Comparison of ENCODE assay signal across 14 cellular contexts in genomic region chr1:62337785-62338631, GRCh38. TPM values are rescaled to one million over a fixed set of nuclear protein-coding genes. Genes with fewer than 3 reads are reported as not detected.
DNase-seq lines count a peak whose midpoint lies in the region; ATAC-seq, FAIRE-seq and TF ChIP-seq lines count a peak whose summit lies in the region.
"Had no signal": no experiment of that assay in that cellular context is flagged by ENCODE, and none has a peak within 500 bp of the region (broad histone marks: within the 10 kb centered on the region; RNA-seq: fewer than 3 reads in every experiment).

No MANE protein-coding gene starts in this region.

- H3K36me3 ChIP-seq in H1 (ENCODE audit: control insufficient read depth in 2 of 4, insufficient read depth in 4 of 4, low read length in 3 of 4) (no peaks in the 10 kb centered on the region), HepG2 (replicated peaks in 1 of 2; ENCODE audit: control insufficient read depth in 1 of 2, insufficient read depth in 2 of 2, low read length in 2 of 2) (no peaks in the 10 kb centered on the region), spleen (no peaks in the 10 kb centered on the region), OCI-LY7 (ENCODE audit: insufficient read depth, low read length) (no peaks in the 10 kb centered on the region)

- no peaks in the 10 kb centered on the region for H3K9me2 ChIP-seq in OCI-LY7 (ENCODE audit: insufficient read depth, low read length)

- WGBS in H1 (ENCODE audit: extremely low coverage in 1 of 2, insufficient coverage in 1 of 2, insufficient read length in 1 of 2, insufficient replicate concordance in 2 of 2, low coverage in 1 of 2, low lambda C conversion rate in 2 of 2, missing lambda C conversion rate in 1 of 2), 2 experiments = 77% methylated on average over 19 of the region's 20 CpGs; no CpG with 5 or more reads in 1 of the 2 experiments
- 1% methylated on average over 19 of the region's 20 CpGs for WGBS in HepG2 (ENCODE audit: low lambda C conversion rate)
- 59 to 74% (median 67%) methylated on average over 20 of the region's 20 CpGs for WGBS in spleen, 5 donors

- H3K4me3 ChIP-seq in H1 (ENCODE audit: extremely low read depth in 1 of 4, insufficient read depth in 2 of 4, low read depth in 3 of 4, low read length in 4 of 4) (no peak overlapping the region; a peak in 1 of 8 replicates), HepG2 (replicated peaks in 1 of 3; ENCODE audit: insufficient read depth in 1 of 3, low read depth in 2 of 3, low read length in 3 of 3) (peak overlapping the region; percentile 52 to 65 (median 62)), spleen (no peak overlapping the region), OCI-LY7 (ENCODE audit: low read depth, low read length, poor library complexity, severe bottlenecking) (no peak overlapping the region)

- peak; percentile 45 for FAIRE-seq in H1 (lab: Jason Lieb, UNC)
- peak; percentile 40 for FAIRE-seq in HepG2 (lab: Jason Lieb, UNC)

- peak overlapping the region; percentile 55; the same call in 1 of the 2 replicates for H2BK12ac ChIP-seq in H1 (ENCODE audit: low read depth, low read length)

- H3K9me3 ChIP-seq in H1 (ENCODE audit: insufficient read depth in 2 of 2, low read depth in 1 of 2, low read length in 1 of 2) = no peaks in the 10 kb centered on the region
- no peaks in the 10 kb centered on the region for H3K9me3 ChIP-seq in HepG2 (ENCODE audit: low read length)
- no peaks in the 10 kb centered on the region for H3K9me3 ChIP-seq in spleen
- H3K9me3 ChIP-seq in OCI-LY7 (ENCODE audit: low read length) = no peaks in the 10 kb centered on the region

- TF ChIP-seq POLR2A in H1 (IDR thresholded peaks at IDR 0.05; ENCODE audit: control extremely low read depth in 1 of 2, low read depth in 2 of 2, low read length in 2 of 2) (no peak), HepG2 (IDR thresholded peaks at IDR 0.05; ENCODE audit: insufficient read depth in 1 of 2, low read depth in 2 of 2, low read length in 2 of 2) (no peak), spleen (IDR thresholded peaks at IDR 0.05) (no peak)

- H2BK15ac ChIP-seq in H1 (ENCODE audit: low read length) = no peak overlapping the region; the same call in 1 of the 2 replicates

- H3K27me3 Mint-ChIP-seq in T-helper 2 cell treated with Interferon-gamma antibody and Interleukin-4, amounts not matched to agents 5 μg/mL and 100 μg/mL, for 36 hours (ENCODE audit: low read depth) = no peaks in the 10 kb centered on the region
- H3K27me3 Mint-ChIP-seq: CD4-positive, alpha-beta T cell had no signal

- no peak overlapping the region for H2AK5ac ChIP-seq in H1 (ENCODE audit: low read depth, low read length)

- H3K23ac ChIP-seq in H1 (ENCODE audit: insufficient read length) = no peak overlapping the region

- H4K8ac ChIP-seq in H1 (ENCODE audit: extremely low read depth, insufficient read depth, low read length) = no peak overlapping the region; the same call in 1 of the 2 replicates

- TF ChIP-seq EP300 in H1 (IDR thresholded peaks at IDR 0.05; ENCODE audit: borderline replicate concordance in 1 of 2, low read depth in 2 of 2, low read length in 2 of 2) (no peak), HepG2 (IDR thresholded peaks at IDR 0.05; ENCODE audit: low read depth in 2 of 2, low read length in 2 of 2) (no peak), HepG2 (CRISPR knock-in tag; IDR thresholded peaks at IDR 0.05; ENCODE audit: borderline replicate concordance) (no peak)

- no peak overlapping the region for H4K5ac ChIP-seq in H1 (ENCODE audit: insufficient read length, low read depth, low read length)

- H3K4me2 ChIP-seq in H1 (ENCODE audit: insufficient read depth in 1 of 2, low read depth in 2 of 2, low read length in 2 of 2) = peak overlapping the region; percentile 39 to 42; a peak in 2 of 4 replicates
- peak overlapping the region; percentile 99 for H3K4me2 ChIP-seq in HepG2 (ENCODE audit: low read depth, low read length)
- no peak overlapping the region for H3K4me2 ChIP-seq in OCI-LY7 (ENCODE audit: low read length)

- no peak overlapping the region for H3K27ac Mint-ChIP-seq in T-helper 2 cell treated with Interferon-gamma antibody and Interleukin-4, amounts not matched to agents 5 μg/mL and 100 μg/mL, for 36 hours
- H3K27ac Mint-ChIP-seq: activated CD8-positive, alpha-beta T cell treated with anti-CD3 and anti-CD28 coated beads, Interleukin-2, amount 10 ng/mL, durations not matched to agents 7 days and 5 days; CD4-positive, alpha-beta T cell; naive B cell had no signal

- H3K4me3 Mint-ChIP-seq in T-helper 2 cell treated with Interferon-gamma antibody and Interleukin-4, amounts not matched to agents 5 μg/mL and 100 μg/mL, for 36 hours = no peak overlapping the region
- H3K4me3 Mint-ChIP-seq: activated CD8-positive, alpha-beta T cell treated with anti-CD3 and anti-CD28 coated beads, Interleukin-2, amount 10 ng/mL, durations not matched to agents 7 days and 5 days; CD4-positive, alpha-beta T cell; naive B cell had no signal

- CTCF ChIA-PET in H1 (lab: Charles Lee; ENCODE audit: partially characterized antibody) = interaction anchor here (0.6 to 4.1 kb wide), 17 partner anchors 10 to 177 kb away, joined by 3 to 13 read pairs (median 3); no protein-coding TSS in a partner anchor
- CTCF ChIA-PET in HepG2 (lab: Yijun Ruan, JAX; ENCODE audit: low intra/inter-chr PET ratio, low total read pairs) = interaction anchor here (1.2 kb wide), 1 partner anchor 162 kb away, joined by 6 read pairs; no protein-coding TSS in a partner anchor
- CTCF ChIA-PET in OCI-LY7 (lab: Charles Lee; ENCODE audit: unreplicated experiment) = no interaction called here

- no peaks in the 10 kb centered on the region for H3K4me1 Mint-ChIP-seq in T-helper 2 cell treated with Interferon-gamma antibody and Interleukin-4, amounts not matched to agents 5 μg/mL and 100 μg/mL, for 36 hours (ENCODE audit: low read depth)
- H3K4me1 Mint-ChIP-seq: naive B cell had no signal

- H3K27me3 ChIP-seq in H1 (replicated peaks in 1 of 4; ENCODE audit: control insufficient read depth in 3 of 4, extremely low read depth in 1 of 4, insufficient read depth in 3 of 4, low read length in 3 of 4) (no peaks in the 10 kb centered on the region), HepG2 (ENCODE audit: control insufficient read depth in 1 of 2, insufficient read depth in 2 of 2, low read length in 2 of 2) (no peaks in the 10 kb centered on the region; a peak in 1 of 5 replicates), spleen (replicated peaks in 1 of 7) (no peaks in the 10 kb centered on the region)

- peaks cover 0 to 17% (median 6%) of the 10 kb centered on the region in 4 experiments; a peak in 6 of 7 replicates for H3K4me1 ChIP-seq in H1 (replicated peaks in 1 of 4; ENCODE audit: control insufficient read depth in 3 of 4, insufficient read depth in 4 of 4, low read length in 3 of 4)
- H3K4me1 ChIP-seq in HepG2 (ENCODE audit: insufficient read depth, low read length) = peaks cover 33% of the 10 kb centered on the region
- H3K4me1 ChIP-seq in spleen = peaks cover 0 to 13% (median 2%) of the 10 kb centered on the region in 6 donors
- no peaks in the 10 kb centered on the region for H3K4me1 ChIP-seq in OCI-LY7 (ENCODE audit: insufficient read depth, low read length, poor library complexity, severe bottlenecking)

- in situ Hi-C loops in HepG2 (cut with HindIII; ENCODE audit: extremely low pct_ligation_motif_present, low pct_unique_long_range_greater_than_20kb) = no loop called here

- intact Hi-C loops in HepG2 (cut with micrococcal nuclease; ENCODE audit: unreplicated experiment) (loop anchor here (1.0 kb wide), 1 partner anchor 163 kb away; no protein-coding TSS in a partner anchor), spleen (cut with DNase I; ENCODE audit: low total_unique reads) (no loop called here), OCI-LY7 (cut with micrococcal nuclease; ENCODE audit: unreplicated experiment) (no loop called here), posterior vena cava (cut with DNase I) (no loop called here)

- H3K79me1 ChIP-seq in H1 (ENCODE audit: low read depth, low read length) = no peaks in the 10 kb centered on the region

- H3K23me2 ChIP-seq in H1 (ENCODE audit: low read depth, low read length) = peaks cover 6% of the 10 kb centered on the region; the same call in 1 of the 2 replicates

- TF ChIP-seq CTCF in H1 (IDR thresholded peaks at IDR 0.05; ENCODE audit: control extremely low read depth in 1 of 3, insufficient read depth in 1 of 3, low read depth in 1 of 3, low read length in 3 of 3) = peak in 2 of 3 experiments; percentile 33 to 37; a peak in 3 of 4 replicates
- TF ChIP-seq CTCF in HepG2 (CRISPR knock-in tag; IDR thresholded peaks at IDR 0.05) = peak; percentile 61
- TF ChIP-seq CTCF in spleen (IDR thresholded peaks at IDR 0.05 in 8 of 11, conservative IDR thresholded peaks at IDR 0.05 in 3 of 11) = no peak
- no peak for TF ChIP-seq CTCF in OCI-LY7 (conservative IDR thresholded peaks at IDR 0.05; ENCODE audit: low read length)

- POLR2A ChIA-PET in H1 (lab: Charles Lee; ENCODE audit: partially characterized antibody) = interaction anchor here (0.6 to 3.4 kb wide), 7 partner anchors 13 to 323 kb away, joined by 3 to 16 read pairs (median 4); no protein-coding TSS in a partner anchor
- POLR2A ChIA-PET in HepG2 (lab: Yijun Ruan, JAX) = interaction anchor here (0.6 to 2.0 kb wide), 6 partner anchors 11 to 153 kb away, joined by 3 to 8 read pairs (median 4); partner anchors contain the start of gene KANK4
- POLR2A ChIA-PET in OCI-LY7 (lab: Charles Lee) = no interaction called here

- peak; percentile 40 for DNase-seq in HuH-7 (ENCODE audit: low spot score)
- peak in 1 of 2 experiments; percentile 59 for DNase-seq in H1 (ENCODE audit: low read depth in 1 of 2, low spot score in 2 of 2)
- DNase-seq in HepG2 (ENCODE audit: low spot score) = peak; percentile 45
- DNase-seq in spleen = peak; percentile 53
- no peak for DNase-seq in OCI-LY7 (ENCODE audit: low spot score)
- DNase-seq in T-helper 2 cell treated with Interferon-gamma antibody and Interleukin-4, amounts not matched to agents 5 μg/mL and 100 μg/mL, for 36 hours (ENCODE audit: low spot score) = no peak
- DNase-seq in posterior vena cava (ENCODE audit: low spot score) = no peak
- DNase-seq in activated gamma-delta T cell treated with Interleukin-2 at 50 U/mL for 16 hours = no peak
- DNase-seq: activated CD8-positive, alpha-beta T cell treated with anti-CD3 and anti-CD28 coated beads, Interleukin-2, amount 10 ng/mL, durations not matched to agents 7 days and 5 days; CD4-positive, alpha-beta T cell; hippocampal formation; naive B cell; NCI-H1436 had no signal

- no peak overlapping the region for H3K56ac ChIP-seq in H1 (replicated peaks; ENCODE audit: insufficient read length, low read depth, low read length)

- H3K79me2 ChIP-seq in H1 (ENCODE audit: control insufficient read depth in 1 of 2, insufficient read depth in 2 of 2, low read length in 2 of 2) (no peaks in the 10 kb centered on the region; a peak in 1 of 4 replicates), HepG2 (ENCODE audit: insufficient read depth, low read length) (no peaks in the 10 kb centered on the region), OCI-LY7 (ENCODE audit: insufficient read depth, low read depth, low read length) (no peaks in the 10 kb centered on the region)

- no peak overlapping the region for H3K4ac ChIP-seq in H1 (replicated peaks; ENCODE audit: insufficient read length, low read depth, low read length)

- ATAC-seq in HepG2 = peak; percentile 85
- ATAC-seq: activated CD8-positive, alpha-beta T cell treated with anti-CD3 and anti-CD28 coated beads, Interleukin-2, amount 10 ng/mL, durations not matched to agents 7 days and 5 days; activated naive CD4-positive, alpha-beta T cell treated with anti-CD3 and anti-CD28 coated beads, Interleukin-2, amount 50 U/mL, for 72 hours had no signal

- TF ChIP-seq RAD21 in H1 (IDR thresholded peaks at IDR 0.05 in 1 of 2, conservative IDR thresholded peaks at IDR 0.05 in 1 of 2; ENCODE audit: low read depth in 2 of 2, low read length in 2 of 2) (peak in 1 of 2 experiments; percentile 41; a peak in 2 of 4 replicates), HepG2 (CRISPR knock-in tag; IDR thresholded peaks at IDR 0.05) (0 out of 2 replicates have a peak, but pooled peaks have one; percentile 33)

- no peaks in the 10 kb centered on the region for H4K20me1 ChIP-seq in H1 (replicated peaks in 1 of 2; ENCODE audit: control insufficient read depth in 1 of 2, insufficient read depth in 2 of 2, low read length in 2 of 2)
- H4K20me1 ChIP-seq in HepG2 (ENCODE audit: insufficient read depth, low read length) = no peaks in the 10 kb centered on the region
- no peaks in the 10 kb centered on the region for H4K20me1 ChIP-seq in OCI-LY7 (ENCODE audit: insufficient read depth, low read length)

- BruUV-seq in HepG2 (replicated peaks; lab: Mats Ljungman, UMichigan) (no TSS peak), OCI-LY7 (replicated peaks; lab: Mats Ljungman, UMichigan) (no TSS peak)

- no peak overlapping the region for H2BK120ac ChIP-seq in H1 (replicated peaks; ENCODE audit: low read depth, low read length)

- H2BK5ac ChIP-seq in H1 (ENCODE audit: low read depth, low read length) = peak overlapping the region; percentile 55; the same call in 1 of the 2 replicates

- peak overlapping the region; percentile 91 for H2AFZ ChIP-seq in H1 (ENCODE audit: low read length)
- H2AFZ ChIP-seq in HepG2 (ENCODE audit: low read length) = peak overlapping the region; percentile 87
- H2AFZ ChIP-seq in OCI-LY7 (ENCODE audit: low read length) = no peak overlapping the region

- no peak overlapping the region for H4K91ac ChIP-seq in H1 (replicated peaks; ENCODE audit: insufficient read length, low read length)

- peak overlapping the region; percentile 86; the same call in 1 of the 2 replicates for H3K18ac ChIP-seq in H1 (ENCODE audit: extremely low read depth, low read length)

- H3K14ac ChIP-seq in H1 (ENCODE audit: insufficient read length) = no peak overlapping the region

- H3K36me3 Mint-ChIP-seq in T-helper 2 cell treated with Interferon-gamma antibody and Interleukin-4, amounts not matched to agents 5 μg/mL and 100 μg/mL, for 36 hours (ENCODE audit: low read depth) = no peaks in the 10 kb centered on the region
- H3K36me3 Mint-ChIP-seq: activated naive CD4-positive, alpha-beta T cell treated with anti-CD3 and anti-CD28 coated beads, Interleukin-2, amount 50 U/mL, for 72 hours; naive B cell had no signal

- H3K27ac ChIP-seq in H1 (ENCODE audit: low read depth, low read length) (no peak overlapping the region), HepG2 (ENCODE audit: extremely low read length, insufficient read depth, low read length) (no peak overlapping the region), spleen (peak overlapping the region in 6 of 8 donors; percentile 47 to 62 (median 52)), OCI-LY7 (ENCODE audit: low read depth, low read length, poor library complexity, severe bottlenecking) (no peak overlapping the region)

- H3K9ac ChIP-seq in H1 (replicated peaks in 1 of 4; ENCODE audit: extremely low read depth in 1 of 4, low read depth in 3 of 4, low read length in 3 of 4) (no peak overlapping the region), HepG2 (ENCODE audit: insufficient read depth, low read depth, low read length) (peak overlapping the region; percentile 37; the same call in 1 of the 2 replicates)

- H2BK20ac ChIP-seq in H1 (ENCODE audit: low read length) = peak overlapping the region; percentile 50; the same call in 1 of the 2 replicates

- no peaks in the 10 kb centered on the region for H3K9me3 Mint-ChIP-seq in T-helper 2 cell treated with Interferon-gamma antibody and Interleukin-4, amounts not matched to agents 5 μg/mL and 100 μg/mL, for 36 hours
- H3K9me3 Mint-ChIP-seq: CD4-positive, alpha-beta T cell; naive B cell had no signal

RNA-seq across cellular contexts. Expression of gene KANK4, which starts 18.8 kb away (rescaled TPM):
- total RNA-seq in H1 (2021; fragmentation: NEBNext Ultra II Directional; extraction: Animal tissue kit (Norgen Biotek cat#: 25700)) = 0.22 and 0.23 TPM in 2 replicates
- polyA plus RNA-seq in H1 (2011; rRNA removed) (0.26 and 0.28 TPM in 2 replicates), HepG2 (2011; rRNA removed) (10.9 and 16.1 TPM in 2 replicates), spleen (under 1 TPM; 0.11 to 0.70 (median 0.17) TPM)
- polyA plus RNA-seq in H1 (2011; cell fraction: cytosol; rRNA removed) = 0.34 TPM
- 0.31 TPM for polyA plus RNA-seq in H1 (2011; cell fraction: nucleus; rRNA removed)
- 0.25 to 0.51 TPM (median 0.26 TPM) in 4 replicates for polyA plus RNA-seq in H1 (2012, experiment 1 of 2)
- 0.20 TPM for polyA plus RNA-seq in H1 (2012, experiment 2 of 2)
- 0.22 TPM for polyA plus RNA-seq in H1 (2013, experiment 1 of 2)
- 0.11 TPM for polyA plus RNA-seq in H1 (2013, experiment 2 of 2)
- 0.69 and 0.95 TPM in 2 replicates for polyA minus RNA-seq in H1 (2011; rRNA and poly(A)+ RNA removed)
- 0.37 TPM for polyA minus RNA-seq in H1 (2011; cell fraction: cytosol; rRNA and poly(A)+ RNA removed)
- polyA minus RNA-seq in H1 (2011; cell fraction: nucleus; rRNA and poly(A)+ RNA removed) = 0.40 TPM
- total RNA-seq in HepG2 (2016; rRNA removed; fragmentation: Illumina TruSeq; extraction: Trizol) (25.7 and 28.8 TPM in 2 replicates), spleen (1 to 10 TPM in 1 of 7 donors, under 1 TPM in 6; 0.20 to 1.3 (median 0.51) TPM), OCI-LY7 (2022) (not detected in 2 replicates), posterior vena cava (under 1 TPM; 0.19 to 0.37 TPM)
- 8.0 and 8.5 TPM in 2 replicates for total RNA-seq in HepG2 (2016; cell fraction: cytosol; rRNA removed; fragmentation: Illumina TruSeq; extraction: Trizol; ENCODE audit: low read depth)
- total RNA-seq in HepG2 (2016; cell fraction: insoluble cytoplasmic fraction; rRNA removed; fragmentation: Illumina TruSeq; extraction: Trizol) = 25.9 and 29.8 TPM in 2 replicates
- 21.3 and 22.4 TPM in 2 replicates for total RNA-seq in HepG2 (2016; cell fraction: membrane; rRNA removed; fragmentation: Illumina TruSeq; extraction: Trizol)
- 17.2 and 19.3 TPM in 2 replicates for total RNA-seq in HepG2 (2016; cell fraction: nucleus; rRNA removed; fragmentation: Illumina TruSeq; extraction: Trizol)
- polyA plus RNA-seq in HepG2 (2011; cell fraction: cytosol; rRNA removed) = 8.1 and 12.4 TPM in 2 replicates
- polyA plus RNA-seq in HepG2 (2011; cell fraction: nucleus; rRNA removed) = 7.0 and 9.0 TPM in 2 replicates
- polyA plus RNA-seq in HepG2 (2012) = 5.0 and 7.0 TPM in 2 replicates
- 4.5 and 5.1 TPM in 2 replicates for polyA plus RNA-seq in HepG2 (2016; cell fraction: cytosol; fragmentation: Illumina TruSeq; extraction: Trizol; ENCODE audit: low read depth)
- polyA plus RNA-seq in HepG2 (2016; cell fraction: insoluble cytoplasmic fraction; fragmentation: Illumina TruSeq; extraction: Trizol; ENCODE audit: low read depth) = 23.3 and 29.4 TPM in 2 replicates
- 12.8 and 13.9 TPM in 2 replicates for polyA plus RNA-seq in HepG2 (2016; cell fraction: membrane; fragmentation: Illumina TruSeq; extraction: Trizol; ENCODE audit: low read depth)
- polyA plus RNA-seq in HepG2 (2016; cell fraction: nucleus; fragmentation: Illumina TruSeq; extraction: Trizol; ENCODE audit: insufficient read depth, low read depth) = 24.3 and 25.9 TPM in 2 replicates
- 40.6 TPM in 1 of 2 replicates, not detected in the other for polyA minus RNA-seq in HepG2 (2011; rRNA and poly(A)+ RNA removed; ENCODE audit: low replicate concordance)
- 11.2 and 15.2 TPM in 2 replicates for polyA minus RNA-seq in HepG2 (2011; cell fraction: cytosol; rRNA and poly(A)+ RNA removed)
- 13.4 and 15.2 TPM in 2 replicates for polyA minus RNA-seq in HepG2 (2011; cell fraction: nucleus; rRNA and poly(A)+ RNA removed)
- not detected in 2 replicates for total RNA-seq in OCI-LY7 (2014; rRNA removed; shearing (Covaris generic))
- total RNA-seq: activated CD8-positive, alpha-beta T cell treated with anti-CD3 and anti-CD28 coated beads, Interleukin-2, amount 10 ng/mL, durations not matched to agents 7 days and 5 days; activated naive CD4-positive, alpha-beta T cell treated with anti-CD3 and anti-CD28 coated beads, Interleukin-2, amount 50 U/mL, for 72 hours; CD4-positive, alpha-beta T cell had no signal

Comparison
In these comparisons a context has a peak if more than half of its experiments do, and no peak if none do; other contexts are left out.
1. DNase-seq: peak in HuH-7 (single experiment), HepG2 (single experiment) and spleen (single experiment); none in OCI-LY7 (single experiment), T-helper 2 cell treated with Interferon-gamma antibody and Interleukin-4, amounts not matched to agents 5 μg/mL and 100 μg/mL, for 36 hours (single experiment), posterior vena cava (single experiment) and activated gamma-delta T cell treated with Interleukin-2 at 50 U/mL for 16 hours (single experiment).
2. H3K27ac ChIP-seq: peak in spleen (6 of 8); none in H1 (single experiment), HepG2 (single experiment) and OCI-LY7 (single experiment).
3. H3K4me3 ChIP-seq: peak in HepG2 (3 of 3); none in H1 (0 of 4), spleen (0 of 8) and OCI-LY7 (single experiment).
4. CTCF ChIP-seq: peak in H1 (2 of 3) and HepG2 (single experiment); none in spleen (0 of 11) and OCI-LY7 (single experiment).